Comparison of ENCODE assay signal across 8 cellular contexts in genomic region chr10:132418520-132419416, GRCh38. TPM values are rescaled to one million over a fixed set of nuclear protein-coding genes. Genes with fewer than 3 reads are reported as not detected.
DNase-seq lines count a peak whose midpoint lies in the region; ATAC-seq, FAIRE-seq and TF ChIP-seq lines count a peak whose summit lies in the region.

No MANE protein-coding gene starts in this region.

- intact Hi-C loops in heart right ventricle (cut with DNase I): no loop called here

- CTCF ChIA-PET in HEK293 (lab: Yijun Ruan, JAX): interaction anchor here (0.6 to 0.7 kb wide), 3 partner anchors 12 to 43 kb away, joined by 4 read pairs; no protein-coding TSS in a partner anchor

- FAIRE-seq in small intestine (lab: Jason Lieb, UNC) (no peak), urothelium cell line (lab: Jason Lieb, UNC) (no peak)

- no peaks in the 10 kb centered on the region for H3K27me3 ChIP-seq in heart right ventricle
- no peaks in the 10 kb centered on the region for H3K27me3 ChIP-seq in small intestine (ENCODE audit: control insufficient read depth in 2 of 2, insufficient read depth in 2 of 2, low read length in 2 of 2)

- in situ Hi-C loops in GM13976 (cut with MboI; ENCODE audit: low sequenced_read_pairs, unreplicated experiment): no loop called here

- H3K4me3 ChIP-seq in HEK293 (ENCODE audit: low read depth, low read length): no peak overlapping the region
- no peak overlapping the region for H3K4me3 ChIP-seq in heart right ventricle
- H3K4me3 ChIP-seq in small intestine (ENCODE audit: low read depth in 1 of 2, low read length in 2 of 2): no peak overlapping the region

- POLR2A ChIA-PET in HEK293 (lab: Yijun Ruan, JAX): no interaction called here

- ATAC-seq in heart right ventricle (peak in 4 of 8 donors; percentile 18 to 35 (median 19)), HG03354 (IDR thresholded peaks at IDR 0.05; ENCODE audit: poor library complexity, severe bottlenecking, unreplicated experiment) (no peak)

- TF ChIP-seq CTCF in HEK293 (tag by site-specific recombination; IDR thresholded peaks at IDR 0.05) (no peak), heart right ventricle (IDR thresholded peaks at IDR 0.05) (no peak), GM13976 (IDR thresholded peaks at IDR 0.05; ENCODE audit: borderline replicate concordance, control extremely low read depth, extremely low read depth, insufficient read depth, missing control alignments) (no peak)

- H3K9me3 ChIP-seq in HEK293 (ENCODE audit: control insufficient read depth, insufficient read depth, low read depth, low read length): no peaks in the 10 kb centered on the region
- H3K9me3 ChIP-seq in heart right ventricle: no peaks in the 10 kb centered on the region
- no peaks in the 10 kb centered on the region for H3K9me3 ChIP-seq in small intestine (ENCODE audit: control insufficient read depth, low read depth)

- H3K27ac ChIP-seq in HEK293 (ENCODE audit: extremely low read depth, low read depth, low read length): no peak overlapping the region
- peak overlapping the region in 8 of 10 donors; percentile 15 to 72 (median 44) for H3K27ac ChIP-seq in heart right ventricle
- H3K27ac ChIP-seq in small intestine (ENCODE audit: low read depth in 1 of 2, low read length in 1 of 2): peak overlapping the region in 1 of 2 donors; percentile 79

- DNase-seq in NOMO-1 treated with dmso at 0.1 percent for 144 hours (lab: John Stamatoyannopoulos, UW; ENCODE audit: unreplicated experiment) (peak; percentile 55), heart right ventricle (peak in 1 of 2 donors; percentile 45), small intestine (peak; percentile 78), urothelium cell line (ENCODE audit: low spot score) (no peak), GM13976 (ENCODE audit: low spot score) (no peak)
- DNase-seq in activated naive CD4-positive, alpha-beta T cell treated with Interleukin-2 at 50 U/mL for 16 hours: no peak

- H3K36me3 ChIP-seq in HEK293 (ENCODE audit: control insufficient read depth in 2 of 2, insufficient read depth in 1 of 2, low read length in 2 of 2): peaks cover 0 to 6% of the 10 kb centered on the region in 2 experiments; a peak in 1 of 3 replicates
- peaks cover 0 to 4% (median 0%) of the 10 kb centered on the region in 9 donors for H3K36me3 ChIP-seq in heart right ventricle
- no peaks in the 10 kb centered on the region for H3K36me3 ChIP-seq in small intestine (ENCODE audit: control insufficient read depth in 2 of 2, insufficient read depth in 2 of 2, low read length in 2 of 2)

- H3K4me1 ChIP-seq in HEK293 (ENCODE audit: control insufficient read depth, insufficient read depth, low read length) (no peaks in the 10 kb centered on the region; the same call in 1 of the 2 replicates), heart right ventricle (peaks cover 25 to 71% (median 52%) of the 10 kb centered on the region in 9 donors), small intestine (ENCODE audit: control insufficient read depth in 2 of 2, insufficient read depth in 1 of 2, low read depth in 1 of 2, low read length in 1 of 2) (peaks cover 7 to 9% of the 10 kb centered on the region in 2 donors)

- 43 to 59% methylated on average over 18 of the region's 18 CpGs for WGBS in heart right ventricle, 2 donors
- 15 to 48% (median 32%) methylated on average over 17 to 18 of the region's 18 CpGs for WGBS in small intestine, 3 donors

TF ChIP-seq in HEK293, 187 proteins besides CTCF, POLR2A, EP300 and RAD21:
- TF ChIP-seq ZNF157 (tag by site-specific recombination; IDR thresholded peaks at IDR 0.05) (no peak), ZNF629 (tag by site-specific recombination; IDR thresholded peaks at IDR 0.05) (no peak), IKZF3 (tag by site-specific recombination; IDR thresholded peaks at IDR 0.05) (peak; percentile 50; the same call in 1 of the 2 replicates), ZNF560 (tag by site-specific recombination; IDR thresholded peaks at IDR 0.05; ENCODE audit: borderline replicate concordance) (no peak), ZIC2 (tag by site-specific recombination; IDR thresholded peaks at IDR 0.05) (no peak; the same call in 1 of the 2 replicates), ZNF214 (tag by site-specific recombination; IDR thresholded peaks at IDR 0.05; ENCODE audit: borderline replicate concordance) (no peak), SP3 (tag by site-specific recombination; IDR thresholded peaks at IDR 0.05) (peak; percentile 33), YY2 (tag by site-specific recombination; IDR thresholded peaks at IDR 0.05) (no peak), SP2 (tag by site-specific recombination; IDR thresholded peaks at IDR 0.05) (peak; percentile 53), PRDM2 (tag by site-specific recombination; IDR thresholded peaks at IDR 0.05; ENCODE audit: borderline replicate concordance) (no peak), KLF1 (tag by site-specific recombination; IDR thresholded peaks at IDR 0.05) (peak; percentile 94), ZNF341 (tag by site-specific recombination; IDR thresholded peaks at IDR 0.05; ENCODE audit: low read depth) (0 out of 2 replicates have a peak, but pooled peaks have one; percentile 13), SALL2 (tag by site-specific recombination; IDR thresholded peaks at IDR 0.05; ENCODE audit: borderline replicate concordance) (no peak)

RNA-seq across cellular contexts. Expression of gene PWWP2B, which starts 21.8 kb away (rescaled TPM):
- 10 to 100 TPM; 11.1 to 21.3 (median 15.1) TPM for total RNA-seq in heart right ventricle
- 10 to 100 TPM; 11.9 to 15.3 TPM for polyA plus RNA-seq in heart right ventricle
- polyA plus RNA-seq in small intestine: 10 to 100 TPM in 1 of 3 donors, 1 to 10 TPM in 2; 7.0 to 14.7 (median 9.2) TPM

Comparison
In these comparisons a context has a peak if more than half of its experiments do, and no peak if none do; other contexts are left out.
1. DNase-seq: peak in NOMO-1 treated with dmso at 0.1 percent for 144 hours (single experiment) and small intestine (single experiment); none in activated naive CD4-positive, alpha-beta T cell treated with Interleukin-2 at 50 U/mL for 16 hours (single experiment), urothelium cell line (single experiment) and GM13976 (single experiment).